ENCODE assay signal across 8 cellular contexts in the genomic region with DNA sequence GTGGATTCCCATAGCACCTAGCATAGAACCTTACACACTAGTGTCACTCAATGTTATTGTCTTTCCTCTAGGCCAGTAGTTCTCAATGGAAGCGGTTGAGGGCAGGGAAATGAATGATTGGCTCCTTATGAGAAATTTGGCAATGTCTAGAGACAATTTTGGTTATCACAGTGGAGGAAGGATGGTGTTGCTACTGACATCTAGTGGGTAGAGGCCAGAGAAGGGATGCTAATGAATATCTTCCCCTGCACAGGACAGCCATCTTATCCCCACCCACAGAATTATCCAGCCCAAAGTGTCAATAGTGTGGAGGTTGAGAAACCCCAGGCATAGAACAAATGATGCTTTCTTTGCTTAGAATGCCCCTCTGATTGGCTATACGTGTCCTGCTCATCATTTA. TPM values are rescaled to one million over a fixed set of nuclear protein-coding genes. Genes with fewer than 3 reads are reported as not detected.
DNase-seq lines count a peak whose midpoint lies in the region; ATAC-seq, FAIRE-seq and TF ChIP-seq lines count a peak whose summit lies in the region.

No MANE protein-coding gene starts in this region.

- H3K36me3 ChIP-seq in K562 (ENCODE audit: control insufficient read depth, insufficient read depth, low read length) (no peaks in the 10 kb centered on the region), mesendoderm (ENCODE audit: control insufficient read depth, insufficient read depth, low read length) (no peaks in the 10 kb centered on the region)

- H3K27me3 ChIP-seq in K562 (ENCODE audit: control insufficient read depth in 2 of 2, insufficient read depth in 2 of 2, low read length in 2 of 2), result no peaks in the 10 kb centered on the region
- no peaks in the 10 kb centered on the region for H3K27me3 ChIP-seq in mesendoderm (ENCODE audit: insufficient read depth, low read length, poor library complexity)

- peak overlapping the region; percentile 51; the same call in 1 of the 2 replicates for H2AFZ ChIP-seq in K562 (ENCODE audit: low read depth, low read length)

- TF ChIP-seq EP300 in K562 (IDR thresholded peaks at IDR 0.05; ENCODE audit: low read length), result no peak

- H3K27ac ChIP-seq in K562 (ENCODE audit: extremely low read depth, low read depth, low read length), result no peak overlapping the region
- H3K27ac ChIP-seq in mesendoderm (ENCODE audit: low read depth, low read length), result no peak overlapping the region

- no peak overlapping the region for H3K4me2 ChIP-seq in K562 (ENCODE audit: insufficient read depth, low read length)
- H3K4me2 ChIP-seq in mesendoderm (ENCODE audit: low read length), result no peak overlapping the region

- no peak overlapping the region for H2BK5ac ChIP-seq in mesendoderm (ENCODE audit: low read length)

- H3K79me2 ChIP-seq in K562 (ENCODE audit: control insufficient read depth, insufficient read depth, low read length) (no peaks in the 10 kb centered on the region), mesendoderm (ENCODE audit: control insufficient read depth, insufficient read depth, low read length) (no peaks in the 10 kb centered on the region)

- no peak overlapping the region for H4K8ac ChIP-seq in mesendoderm (ENCODE audit: low read depth, low read length)

- no peak overlapping the region for H3K9ac ChIP-seq in K562 (ENCODE audit: insufficient read depth in 1 of 2, low read depth in 2 of 2, low read length in 2 of 2)
- no peak overlapping the region for H3K9ac ChIP-seq in mesendoderm (ENCODE audit: low read length)

- POLR2A ChIA-PET in K562 (lab: Yijun Ruan, JAX), result no interaction called here

- H3K56ac ChIP-seq in mesendoderm (ENCODE audit: low read length), result no peak overlapping the region

- H4K5ac ChIP-seq in mesendoderm (ENCODE audit: low read length), result no peak overlapping the region

- no peak for FAIRE-seq in K562 (lab: Jason Lieb, UNC)

- 4% methylated on average over 2 of the region's 2 CpGs for WGBS in K562 (ENCODE audit: insufficient coverage, low coverage, missing lambda C conversion rate)
- WGBS in mesendoderm (ENCODE audit: extremely low coverage, insufficient coverage, low lambda C conversion rate), result no CpG with 5 or more reads among the region's 2 CpGs

- H3K18ac ChIP-seq in mesendoderm (ENCODE audit: low read length), result no peak overlapping the region

- H2BK15ac ChIP-seq in mesendoderm (replicated peaks; ENCODE audit: low read depth), result no peak overlapping the region

- H4K20me1 ChIP-seq in K562 (replicated peaks; ENCODE audit: control insufficient read depth, insufficient read depth, low read length), result no peaks in the 10 kb centered on the region

- no peaks in the 10 kb centered on the region for H3K79me1 ChIP-seq in mesendoderm (ENCODE audit: low read length)

- H2BK120ac ChIP-seq in mesendoderm (ENCODE audit: low read depth, low read length), result no peak overlapping the region

- in situ Hi-C loops in K562 (cut with MboI), result no loop called here

- peak; percentile 54 to 57; a peak in 3 of 4 replicates for TF ChIP-seq RAD21 in K562 (CRISPR knock-in tag; conservative IDR thresholded peaks at IDR 0.05 in 1 of 2, IDR thresholded peaks at IDR 0.05 in 1 of 2)

- no TSS peak for BruUV-seq in K562 (replicated peaks; lab: Mats Ljungman, UMichigan)

- H3K4me3 ChIP-seq in K562 (no peak overlapping the region), mesendoderm (ENCODE audit: low read length) (no peak overlapping the region)

- H3K4me1 ChIP-seq in K562 (replicated peaks in 1 of 2; ENCODE audit: control insufficient read depth in 2 of 2, insufficient read depth in 2 of 2, low read length in 2 of 2) (no peaks in the 10 kb centered on the region; a peak in 1 of 5 replicates), mesendoderm (ENCODE audit: control insufficient read depth, low read depth, low read length) (no peaks in the 10 kb centered on the region)

- no peaks in the 10 kb centered on the region for H3K9me3 ChIP-seq in K562 (replicated peaks; ENCODE audit: control insufficient read depth, insufficient read depth, low read depth, low read length)

- no peak overlapping the region for H3K4ac ChIP-seq in mesendoderm (ENCODE audit: low read depth, low read length)

- peak; percentile 30 to 58 (median 30); a peak in 3 of 6 replicates for TF ChIP-seq CTCF in K562 (IDR thresholded peaks at IDR 0.05 in 2 of 3, conservative IDR thresholded peaks at IDR 0.05 in 1 of 3; ENCODE audit: insufficient read depth in 2 of 3, low read depth in 1 of 3, low read length in 3 of 3)

- no peak overlapping the region for H2AK5ac ChIP-seq in mesendoderm (ENCODE audit: low read length)

- ATAC-seq in K562 (peak; percentile 75), esophagus mucosa (no peak), HG02938 (IDR thresholded peaks at IDR 0.05; ENCODE audit: unreplicated experiment) (no peak), HG02763 (IDR thresholded peaks at IDR 0.05; ENCODE audit: unreplicated experiment) (no peak)

- intact Hi-C loops in K562 (cut with micrococcal nuclease), result no loop called here

- H3K23ac ChIP-seq in mesendoderm (ENCODE audit: low read length), result no peak overlapping the region

- no peaks in the 10 kb centered on the region for H3K9me1 ChIP-seq in K562 (ENCODE audit: control insufficient read depth, insufficient read depth, low read length)

- CTCF ChIA-PET in K562 (lab: Yijun Ruan, JAX; ENCODE audit: low intra/inter-chr PET ratio), result interaction anchor here (0.6 kb wide), 1 partner anchor 134 kb away, joined by 5 read pairs; no protein-coding TSS in a partner anchor

- no peak for TF ChIP-seq POLR2A in K562 (conservative IDR thresholded peaks at IDR 0.05)

- DNase-seq in ELR (ENCODE audit: low read depth) (peak; percentile 56), HuH-7 (ENCODE audit: low spot score) (peak; percentile 16), K562 (ENCODE audit: extremely low read depth in 1 of 4, low spot score in 3 of 4) (peak in 2 of 4 experiments; percentile 6 to 32), mesendoderm (peak; percentile 53), epidermal melanocyte (ENCODE audit: insufficient read length, low spot score) (no peak)

TF ChIP-seq in K562, 482 proteins besides CTCF, POLR2A, EP300 and RAD21:
- TF ChIP-seq BCOR (IDR thresholded peaks at IDR 0.05) (no peak), SMC3 (conservative IDR thresholded peaks at IDR 0.05; ENCODE audit: insufficient read depth, low read depth, low read length) (0 out of 2 replicates have a peak, but pooled peaks have one; percentile 10), RCOR1 (IDR thresholded peaks at IDR 0.05; ENCODE audit: borderline replicate concordance in 1 of 2, low read depth in 2 of 2, low read length in 2 of 2) (0 out of 4 replicates have a peak, but pooled peaks of 1 of the 2 experiments have one; percentile 19), PTTG1 (tag; IDR thresholded peaks at IDR 0.05; ENCODE audit: low read depth) (no peak), SIRT6 (IDR thresholded peaks at IDR 0.05; ENCODE audit: low read depth, low read length) (no peak)
- TF ChIP-seq, protein P1, sequence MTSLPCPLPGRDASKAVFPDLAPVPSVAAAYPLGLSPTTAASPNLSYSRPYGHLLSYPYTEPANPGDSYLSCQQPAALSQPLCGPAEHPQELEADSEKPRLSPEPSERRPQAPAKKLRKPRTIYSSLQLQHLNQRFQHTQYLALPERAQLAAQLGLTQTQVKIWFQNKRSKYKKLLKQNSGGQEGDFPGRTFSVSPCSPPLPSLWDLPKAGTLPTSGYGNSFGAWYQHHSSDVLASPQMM (CRISPR knock-in tag; IDR thresholded peaks at IDR 0.05), result no peak

RNA-seq across cellular contexts. Expression of a gene that starts 15.8 kb away (rescaled TPM):
- total RNA-seq in K562 (2011; cell fraction: chromatin; rRNA removed; ENCODE audit: low replicate concordance), result not detected in 2 replicates
- not detected in 2 replicates for total RNA-seq in K562 (2011; cell fraction: nucleolus; rRNA removed)
- not detected in 2 replicates for total RNA-seq in K562 (2011; cell fraction: nucleoplasm; rRNA removed)
- total RNA-seq in K562 (2014; rRNA removed), result not detected in 2 replicates
- not detected in 2 replicates for total RNA-seq in K562 (2014; rRNA removed; fragmentation: Illumina TruSeq; extraction: Trizol)
- total RNA-seq in K562 (2015; rRNA removed; fragmentation: Illumina TruSeq; extraction: Trizol), result not detected in 2 replicates
- not detected in 2 replicates for total RNA-seq in K562 (2021)
- not detected in 2 replicates for polyA plus RNA-seq in K562 (2011; rRNA removed)
- not detected in 2 replicates for polyA plus RNA-seq in K562 (2011; cell fraction: cytosol; rRNA removed)
- not detected in 2 replicates for polyA plus RNA-seq in K562 (2011; cell fraction: nucleus; rRNA removed)
- not detected in 2 replicates for polyA plus RNA-seq in K562 (2012)
- not detected in 2 replicates for polyA plus RNA-seq in K562 (2014; fragmentation: Illumina TruSeq; extraction: Trizol)
- polyA plus RNA-seq in K562 (2014; fragmentation: Nextera tagmentation; extraction: Ambion mirVana), result not detected
- not detected in 2 replicates for polyA plus RNA-seq in K562 (2014; rRNA removed)
- polyA minus RNA-seq in K562 (2011; rRNA and poly(A)+ RNA removed), result not detected in 2 replicates
- not detected in 2 replicates for polyA minus RNA-seq in K562 (2011; cell fraction: cytosol; rRNA and poly(A)+ RNA removed)
- not detected in 2 replicates for polyA minus RNA-seq in K562 (2011; cell fraction: nucleus; rRNA and poly(A)+ RNA removed)
- not detected for polyA plus RNA-seq in mesendoderm (2013, experiment 1 of 2)
- under 0.01 TPM for polyA plus RNA-seq in mesendoderm (2013, experiment 2 of 2)
- total RNA-seq in esophagus mucosa, result not detected

RNA-seq across cellular contexts. Expression of a gene that starts 39.6 kb away (rescaled TPM):
- total RNA-seq in K562 (2011; cell fraction: chromatin; rRNA removed; ENCODE audit: low replicate concordance), result 4.1 and 4.8 TPM in 2 replicates
- 2.8 and 3.6 TPM in 2 replicates for total RNA-seq in K562 (2011; cell fraction: nucleolus; rRNA removed)
- 7.7 and 8.2 TPM in 2 replicates for total RNA-seq in K562 (2011; cell fraction: nucleoplasm; rRNA removed)
- 14.0 and 14.5 TPM in 2 replicates for total RNA-seq in K562 (2014; rRNA removed)
- total RNA-seq in K562 (2014; rRNA removed; fragmentation: Illumina TruSeq; extraction: Trizol), result 14.0 and 15.0 TPM in 2 replicates
- 15.8 and 16.3 TPM in 2 replicates for total RNA-seq in K562 (2015; rRNA removed; fragmentation: Illumina TruSeq; extraction: Trizol)
- 13.8 and 14.1 TPM in 2 replicates for total RNA-seq in K562 (2021)
- polyA plus RNA-seq in K562 (2011; rRNA removed), result 11.9 and 42.6 TPM in 2 replicates
- polyA plus RNA-seq in K562 (2011; cell fraction: cytosol; rRNA removed), result 11.2 and 59.9 TPM in 2 replicates
- 4.7 and 17.6 TPM in 2 replicates for polyA plus RNA-seq in K562 (2011; cell fraction: nucleus; rRNA removed)
- 19.8 and 33.0 TPM in 2 replicates for polyA plus RNA-seq in K562 (2012)
- 17.6 and 19.2 TPM in 2 replicates for polyA plus RNA-seq in K562 (2014; fragmentation: Illumina TruSeq; extraction: Trizol)
- 10 to 100 TPM; 12.5 to 22.6 TPM for polyA plus RNA-seq in K562 (2014; fragmentation: Nextera tagmentation; extraction: Ambion mirVana)
- 15.6 and 19.6 TPM in 2 replicates for polyA plus RNA-seq in K562 (2014; rRNA removed)
- polyA minus RNA-seq in K562 (2011; rRNA and poly(A)+ RNA removed), result 4.8 and 14.9 TPM in 2 replicates
- polyA minus RNA-seq in K562 (2011; cell fraction: cytosol; rRNA and poly(A)+ RNA removed), result 3.6 and 13.6 TPM in 2 replicates
- 2.0 and 10.0 TPM in 2 replicates for polyA minus RNA-seq in K562 (2011; cell fraction: nucleus; rRNA and poly(A)+ RNA removed)
- polyA plus RNA-seq in mesendoderm (2013, experiment 1 of 2), result 79.8 TPM
- 88.2 TPM for polyA plus RNA-seq in mesendoderm (2013, experiment 2 of 2)
- 74.4 TPM for total RNA-seq in esophagus mucosa
